ENCODE assay signal across 24 cellular contexts in the genomic region with DNA sequence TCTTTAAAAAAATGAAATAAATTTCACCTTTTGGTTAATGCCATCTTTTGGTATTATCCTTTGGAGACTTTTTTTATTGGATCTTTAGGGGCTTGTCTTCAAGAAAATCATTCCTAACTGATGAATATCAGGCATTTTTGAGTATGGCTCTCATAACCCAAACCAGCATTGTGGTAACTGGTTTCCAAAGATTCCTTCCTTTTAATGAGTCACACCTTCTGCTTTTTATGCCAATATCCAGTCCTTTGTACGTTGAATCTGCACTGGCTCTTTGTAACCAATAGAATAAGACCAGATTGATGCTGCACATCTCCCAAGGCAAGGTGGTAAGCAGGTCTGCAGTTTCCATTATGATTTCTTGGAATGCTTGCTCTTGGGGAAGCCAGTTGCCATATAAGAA.
"Had no signal": no experiment of that assay in that cellular context is flagged by ENCODE, and none has a peak within 500 bp of the region (broad histone marks: within the 10 kb centered on the region; RNA-seq: fewer than 3 reads in every experiment).

No MANE protein-coding gene starts in this region.

- ATAC-seq: esophagus mucosa; gastrocnemius medialis; left lobe of liver; mucosa of descending colon; natural killer cell treated with Interleukin-12 subunit alpha and Interleukin-12 subunit beta and Interleukin-15 and Interleukin-18, amount 100 ng/mL, for 72 hours; sciatic nerve; stimulated activated naive CD8-positive, alpha-beta T cell treated with anti-CD3 and anti-CD28 coated beads, Interleukin-15, amount 100 ng/mL, for 72 hours; upper lobe of right lung had no signal

- DNase-seq: effector CD8-positive, alpha-beta T cell; endodermal cell; foreskin fibroblast; gastrocnemius medialis; head of caudate nucleus; kidney; mesenchymal stem cell; mucosa of descending colon; naive B cell; stimulated activated CD4-positive, alpha-beta T cell treated with anti-CD3 and anti-CD28 coated beads, Interleukin-12 subunit alpha, Interleukin-12 subunit beta, amount 100 ng/mL, for 4 hours; stimulated activated CD4-positive, alpha-beta T cell treated with anti-CD3 and anti-CD28 coated beads, Interleukin-1b, Interleukin-23, amount 100 ng/mL, for 48 hours; stimulated activated CD4-positive, alpha-beta T cell treated with anti-CD3 and anti-CD28 coated beads, Interleukin-4, amount 100 ng/mL, for 1 hour; stimulated activated CD8-positive, alpha-beta memory T cell treated with anti-CD3 and anti-CD28 coated beads, Interleukin-4, amount 100 ng/mL, for 48 hours; stimulated activated naive CD4-positive, alpha-beta T cell; stimulated activated naive CD8-positive, alpha-beta T cell treated with anti-CD3 and anti-CD28 coated beads, Interleukin-15, amount 100 ng/mL, for 72 hours; transverse colon; upper lobe of right lung had no signal

- H3K27me3 Mint-ChIP-seq: dendritic cell treated with granulocyte-macrophage colony-stimulating factor and Interleukin-4, amounts not matched to agents 40 ng/mL and 50 ng/mL, for 4 days; naive B cell; natural killer cell treated with Interleukin-12 subunit alpha and Interleukin-12 subunit beta and Interleukin-15 and Interleukin-18, amount 100 ng/mL, for 72 hours; stimulated activated naive CD8-positive, alpha-beta T cell treated with anti-CD3 and anti-CD28 coated beads, Interleukin-15, amount 100 ng/mL, for 72 hours had no signal

- H3K27ac Mint-ChIP-seq: dendritic cell treated with granulocyte-macrophage colony-stimulating factor and Interleukin-4, amounts not matched to agents 40 ng/mL and 50 ng/mL, for 4 days; endodermal cell; mesothelial cell of epicardium; naive B cell; natural killer cell treated with Interleukin-12 subunit alpha and Interleukin-12 subunit beta and Interleukin-15 and Interleukin-18, amount 100 ng/mL, for 72 hours; stimulated activated naive CD8-positive, alpha-beta T cell treated with anti-CD3 and anti-CD28 coated beads, Interleukin-15, amount 100 ng/mL, for 72 hours had no signal

- H3K4me3 Mint-ChIP-seq: dendritic cell treated with granulocyte-macrophage colony-stimulating factor and Interleukin-4, amounts not matched to agents 40 ng/mL and 50 ng/mL, for 4 days; endodermal cell; mesothelial cell of epicardium; naive B cell; natural killer cell treated with Interleukin-12 subunit alpha and Interleukin-12 subunit beta and Interleukin-15 and Interleukin-18, amount 100 ng/mL, for 72 hours; neural crest cell; stimulated activated naive CD8-positive, alpha-beta T cell treated with anti-CD3 and anti-CD28 coated beads, Interleukin-15, amount 100 ng/mL, for 72 hours had no signal

- H3K36me3 Mint-ChIP-seq: mesothelial cell of epicardium; naive B cell; natural killer cell treated with Interleukin-12 subunit alpha and Interleukin-12 subunit beta and Interleukin-15 and Interleukin-18, amount 100 ng/mL, for 72 hours had no signal

- H3K9me3 Mint-ChIP-seq: endodermal cell; stimulated activated naive CD8-positive, alpha-beta T cell treated with anti-CD3 and anti-CD28 coated beads, Interleukin-15, amount 100 ng/mL, for 72 hours had no signal

- H3K4me1 Mint-ChIP-seq: endodermal cell; naive B cell; neural crest cell; stimulated activated naive CD8-positive, alpha-beta T cell treated with anti-CD3 and anti-CD28 coated beads, Interleukin-15, amount 100 ng/mL, for 72 hours had no signal
